Comparison of ENCODE assay signal across 3 cellular contexts in genomic region chr3:119206611-119207511, GRCh38.
TF ChIP-seq lines count a peak whose summit lies in the region.

No MANE protein-coding gene starts in this region.

TF ChIP-seq in IMR-90, 13 proteins besides CTCF, POLR2A, EP300 and RAD21:
- TF ChIP-seq NFE2L2 (IDR thresholded peaks at IDR 0.05; ENCODE audit: low read depth, low read length) = no peak
- no peak for TF ChIP-seq CEBPB (IDR thresholded peaks at IDR 0.05; ENCODE audit: low read depth, low read length)
- TF ChIP-seq FOS (IDR thresholded peaks at IDR 0.05; ENCODE audit: low read depth, low read length) = no peak
- TF ChIP-seq SMC3 (IDR thresholded peaks at IDR 0.05; ENCODE audit: low read depth, low read length) = no peak
- no peak for TF ChIP-seq CHD1 (IDR thresholded peaks at IDR 0.05; ENCODE audit: low read depth, low read length)
- TF ChIP-seq MAFK (IDR thresholded peaks at IDR 0.05; ENCODE audit: low read depth, low read length) = no peak

TF ChIP-seq in GM12878, 131 proteins besides CTCF, POLR2A, EP300 and RAD21:
- TF ChIP-seq, protein P1, sequence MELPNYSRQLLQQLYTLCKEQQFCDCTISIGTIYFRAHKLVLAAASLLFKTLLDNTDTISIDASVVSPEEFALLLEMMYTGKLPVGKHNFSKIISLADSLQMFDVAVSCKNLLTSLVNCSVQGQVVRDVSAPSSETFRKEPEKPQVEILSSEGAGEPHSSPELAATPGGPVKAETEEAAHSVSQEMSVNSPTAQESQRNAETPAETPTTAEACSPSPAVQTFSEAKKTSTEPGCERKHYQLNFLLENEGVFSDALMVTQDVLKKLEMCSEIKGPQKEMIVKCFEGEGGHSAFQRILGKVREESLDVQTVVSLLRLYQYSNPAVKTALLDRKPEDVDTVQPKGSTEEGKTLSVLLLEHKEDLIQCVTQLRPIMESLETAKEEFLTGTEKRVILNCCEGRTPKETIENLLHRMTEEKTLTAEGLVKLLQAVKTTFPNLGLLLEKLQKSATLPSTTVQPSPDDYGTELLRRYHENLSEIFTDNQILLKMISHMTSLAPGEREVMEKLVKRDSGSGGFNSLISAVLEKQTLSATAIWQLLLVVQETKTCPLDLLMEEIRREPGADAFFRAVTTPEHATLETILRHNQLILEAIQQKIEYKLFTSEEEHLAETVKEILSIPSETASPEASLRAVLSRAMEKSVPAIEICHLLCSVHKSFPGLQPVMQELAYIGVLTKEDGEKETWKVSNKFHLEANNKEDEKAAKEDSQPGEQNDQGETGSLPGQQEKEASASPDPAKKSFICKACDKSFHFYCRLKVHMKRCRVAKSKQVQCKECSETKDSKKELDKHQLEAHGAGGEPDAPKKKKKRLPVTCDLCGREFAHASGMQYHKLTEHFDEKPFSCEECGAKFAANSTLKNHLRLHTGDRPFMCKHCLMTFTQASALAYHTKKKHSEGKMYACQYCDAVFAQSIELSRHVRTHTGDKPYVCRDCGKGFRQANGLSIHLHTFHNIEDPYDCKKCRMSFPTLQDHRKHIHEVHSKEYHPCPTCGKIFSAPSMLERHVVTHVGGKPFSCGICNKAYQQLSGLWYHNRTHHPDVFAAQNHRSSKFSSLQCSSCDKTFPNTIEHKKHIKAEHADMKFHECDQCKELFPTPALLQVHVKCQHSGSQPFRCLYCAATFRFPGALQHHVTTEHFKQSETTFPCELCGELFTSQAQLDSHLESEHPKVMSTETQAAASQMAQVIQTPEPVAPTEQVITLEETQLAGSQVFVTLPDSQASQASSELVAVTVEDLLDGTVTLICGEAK (IDR thresholded peaks at IDR 0.05; ENCODE audit: borderline replicate concordance) = no peak
- 0 out of 2 replicates have a peak, but pooled peaks have one; percentile 7 for TF ChIP-seq RUNX3 (IDR thresholded peaks at IDR 0.05; ENCODE audit: low read length)

TF ChIP-seq in HepG2, 621 proteins besides CTCF, POLR2A, EP300 and RAD21:
- TF ChIP-seq TOE1 (CRISPR knock-in tag; IDR thresholded peaks at IDR 0.05) (no peak), ZNF850 (CRISPR knock-in tag; conservative IDR thresholded peaks at IDR 0.05) (no peak)
